18 cellular contexts compared by ENCODE assay signal in the genomic region with DNA sequence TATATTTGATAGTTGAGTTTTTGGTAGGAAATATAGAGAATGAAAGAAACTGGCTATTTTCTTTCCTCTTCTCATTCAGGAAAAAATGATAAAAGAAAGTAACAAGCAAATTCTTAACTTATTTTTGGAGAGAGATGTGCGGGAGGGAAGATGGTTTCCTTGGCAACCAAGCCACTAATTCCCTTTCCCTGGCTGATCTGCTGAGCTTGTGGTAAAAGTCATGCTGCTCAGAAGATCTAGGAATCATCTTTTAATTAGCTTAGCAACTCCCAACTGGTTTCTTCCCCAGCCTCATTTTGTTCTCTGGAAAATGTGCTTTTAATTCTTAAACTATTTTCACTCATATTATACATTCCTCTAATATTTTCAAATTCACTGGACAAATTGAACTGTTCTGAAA. TPM values are rescaled to one million over a fixed set of nuclear protein-coding genes. Genes with fewer than 3 reads are reported as not detected.
"Had no signal": no experiment of that assay in that cellular context is flagged by ENCODE, and none has a peak within 500 bp of the region (broad histone marks: within the 10 kb centered on the region; RNA-seq: fewer than 3 reads in every experiment).

No MANE protein-coding gene starts in this region.

- ATAC-seq: activated CD4-positive, CD25-positive, alpha-beta regulatory T cell treated with anti-CD3 and anti-CD28 coated beads, Interleukin-2, amount 50 U/mL, for 24 hours; left lobe of liver; naive thymus-derived CD4-positive, alpha-beta T cell; stimulated activated memory B cell treated with anti-CD40 and anti-IgM and Interleukin-4, amounts not matched to agents 10 μg/mL and 1 μg/mL and 100 μg/mL, for 72 hours had no signal

- H3K4me3 ChIP-seq: hepatocyte had no signal

- H3K4me3 Mint-ChIP-seq: activated naive CD8-positive, alpha-beta T cell treated with anti-CD3 and anti-CD28 coated beads for 36 hours; activated T-helper 1 cell treated with anti-CD3 and anti-CD28 coated beads, Interleukin-12 subunit alpha, Interleukin-12 subunit beta, Interleukin-2, Interleukin-4 antibody, amounts not matched to agents 30 ng/mL and 10 ng/mL and 1 ng/mL, durations not matched to agents 14 hours and 24 hours and 36 hours; naive thymus-derived CD4-positive, alpha-beta T cell; stimulated activated memory B cell treated with anti-CD40 and anti-IgM and Interleukin-4, amounts not matched to agents 10 μg/mL and 1 μg/mL and 100 μg/mL, for 72 hours; T-helper 2 cell treated with Interferon-gamma antibody and Interleukin-4, amounts not matched to agents 5 μg/mL and 100 μg/mL, for 36 hours had no signal

- H3K27ac Mint-ChIP-seq: activated naive CD8-positive, alpha-beta T cell treated with anti-CD3 and anti-CD28 coated beads for 36 hours; activated T-helper 1 cell treated with anti-CD3 and anti-CD28 coated beads, Interleukin-12 subunit alpha, Interleukin-12 subunit beta, Interleukin-2, Interleukin-4 antibody, amounts not matched to agents 30 ng/mL and 10 ng/mL and 1 ng/mL, durations not matched to agents 14 hours and 24 hours and 36 hours; naive thymus-derived CD4-positive, alpha-beta T cell; stimulated activated memory B cell treated with anti-CD40 and anti-IgM and Interleukin-4, amounts not matched to agents 10 μg/mL and 1 μg/mL and 100 μg/mL, for 72 hours; T-helper 2 cell treated with Interferon-gamma antibody and Interleukin-4, amounts not matched to agents 5 μg/mL and 100 μg/mL, for 36 hours had no signal

- H3K4me1 Mint-ChIP-seq: activated naive CD8-positive, alpha-beta T cell treated with anti-CD3 and anti-CD28 coated beads for 36 hours; stimulated activated memory B cell treated with anti-CD40 and anti-IgM and Interleukin-4, amounts not matched to agents 10 μg/mL and 1 μg/mL and 100 μg/mL, for 72 hours had no signal

- H3K27ac ChIP-seq: hepatocyte, neutrophil had no signal

- DNase-seq: activated CD4-positive, alpha-beta T cell treated with anti-CD3 and anti-CD28 coated beads, Interleukin-2, amount 50 U/mL, for 1 hour; activated CD8-positive, alpha-beta memory T cell treated with anti-CD3 and anti-CD28 coated beads for 24 hours; activated naive CD8-positive, alpha-beta T cell treated with anti-CD3 and anti-CD28 coated beads for 36 hours; aorta; cerebellar nuclear complex; effector memory CD4-positive, alpha-beta T cell; mammary epithelial cell; naive thymus-derived CD4-positive, alpha-beta T cell; retina had no signal

- H3K9me3 Mint-ChIP-seq: activated naive CD8-positive, alpha-beta T cell treated with anti-CD3 and anti-CD28 coated beads for 36 hours; activated T-helper 1 cell treated with anti-CD3 and anti-CD28 coated beads, Interleukin-12 subunit alpha, Interleukin-12 subunit beta, Interleukin-2, Interleukin-4 antibody, amounts not matched to agents 30 ng/mL and 10 ng/mL and 1 ng/mL, durations not matched to agents 14 hours and 24 hours and 36 hours; naive thymus-derived CD4-positive, alpha-beta T cell; stimulated activated memory B cell treated with anti-CD40 and anti-IgM and Interleukin-4, amounts not matched to agents 10 μg/mL and 1 μg/mL and 100 μg/mL, for 72 hours; T-helper 2 cell treated with Interferon-gamma antibody and Interleukin-4, amounts not matched to agents 5 μg/mL and 100 μg/mL, for 36 hours had no signal

- H3K9me3 ChIP-seq: neutrophil had no signal

- H3K27me3 ChIP-seq: hepatocyte, neutrophil had no signal

- H3K27me3 Mint-ChIP-seq: activated naive CD8-positive, alpha-beta T cell treated with anti-CD3 and anti-CD28 coated beads for 36 hours; naive thymus-derived CD4-positive, alpha-beta T cell; stimulated activated memory B cell treated with anti-CD40 and anti-IgM and Interleukin-4, amounts not matched to agents 10 μg/mL and 1 μg/mL and 100 μg/mL, for 72 hours had no signal

RNA-seq across cellular contexts. Expression of gene MMP21, which starts 35.6 kb away (rescaled TPM):
- total RNA-seq: activated naive CD8-positive, alpha-beta T cell treated with anti-CD3 and anti-CD28 coated beads for 36 hours; activated T-helper 1 cell treated with anti-CD3 and anti-CD28 coated beads, Interleukin-12 subunit alpha, Interleukin-12 subunit beta, Interleukin-2, Interleukin-4 antibody, amounts not matched to agents 30 ng/mL and 10 ng/mL and 1 ng/mL, durations not matched to agents 14 hours and 24 hours and 36 hours; hepatocyte; mammary epithelial cell had no signal
- polyA plus RNA-seq: aorta; keratinocyte; mammary epithelial cell; naive thymus-derived CD4-positive, alpha-beta T cell; urinary bladder had no signal
